ENCODE assay signal across 2 cellular contexts in genomic region chr9:134461436-134461982, GRCh38.
TF ChIP-seq lines count a peak whose summit lies in the region.

No MANE protein-coding gene starts in this region.

TF ChIP-seq in SK-N-SH, 30 proteins besides CTCF, POLR2A, EP300 and RAD21 (continued from another document):
- TF ChIP-seq USF1 (IDR thresholded peaks at IDR 0.05; ENCODE audit: borderline replicate concordance, low read depth) (no peak), JUND (IDR thresholded peaks at IDR 0.05) (no peak), RCOR1 (IDR thresholded peaks at IDR 0.05; ENCODE audit: low read length) (no peak), YY1 (IDR thresholded peaks at IDR 0.05; ENCODE audit: low read depth) (no peak), EZH2phosphoT487 (IDR thresholded peaks at IDR 0.05; ENCODE audit: borderline replicate concordance, low read depth) (no peak), TEAD4 (IDR thresholded peaks at IDR 0.05; ENCODE audit: borderline replicate concordance, insufficient read depth) (no peak), NRF1 (IDR thresholded peaks at IDR 0.05; ENCODE audit: low read depth, low read length) (no peak)
- TF ChIP-seq, protein P1, sequence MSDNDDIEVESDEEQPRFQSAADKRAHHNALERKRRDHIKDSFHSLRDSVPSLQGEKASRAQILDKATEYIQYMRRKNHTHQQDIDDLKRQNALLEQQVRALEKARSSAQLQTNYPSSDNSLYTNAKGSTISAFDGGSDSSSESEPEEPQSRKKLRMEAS (IDR thresholded peaks at IDR 0.05; ENCODE audit: low read depth) = no peak
- TF ChIP-seq, protein P2, sequence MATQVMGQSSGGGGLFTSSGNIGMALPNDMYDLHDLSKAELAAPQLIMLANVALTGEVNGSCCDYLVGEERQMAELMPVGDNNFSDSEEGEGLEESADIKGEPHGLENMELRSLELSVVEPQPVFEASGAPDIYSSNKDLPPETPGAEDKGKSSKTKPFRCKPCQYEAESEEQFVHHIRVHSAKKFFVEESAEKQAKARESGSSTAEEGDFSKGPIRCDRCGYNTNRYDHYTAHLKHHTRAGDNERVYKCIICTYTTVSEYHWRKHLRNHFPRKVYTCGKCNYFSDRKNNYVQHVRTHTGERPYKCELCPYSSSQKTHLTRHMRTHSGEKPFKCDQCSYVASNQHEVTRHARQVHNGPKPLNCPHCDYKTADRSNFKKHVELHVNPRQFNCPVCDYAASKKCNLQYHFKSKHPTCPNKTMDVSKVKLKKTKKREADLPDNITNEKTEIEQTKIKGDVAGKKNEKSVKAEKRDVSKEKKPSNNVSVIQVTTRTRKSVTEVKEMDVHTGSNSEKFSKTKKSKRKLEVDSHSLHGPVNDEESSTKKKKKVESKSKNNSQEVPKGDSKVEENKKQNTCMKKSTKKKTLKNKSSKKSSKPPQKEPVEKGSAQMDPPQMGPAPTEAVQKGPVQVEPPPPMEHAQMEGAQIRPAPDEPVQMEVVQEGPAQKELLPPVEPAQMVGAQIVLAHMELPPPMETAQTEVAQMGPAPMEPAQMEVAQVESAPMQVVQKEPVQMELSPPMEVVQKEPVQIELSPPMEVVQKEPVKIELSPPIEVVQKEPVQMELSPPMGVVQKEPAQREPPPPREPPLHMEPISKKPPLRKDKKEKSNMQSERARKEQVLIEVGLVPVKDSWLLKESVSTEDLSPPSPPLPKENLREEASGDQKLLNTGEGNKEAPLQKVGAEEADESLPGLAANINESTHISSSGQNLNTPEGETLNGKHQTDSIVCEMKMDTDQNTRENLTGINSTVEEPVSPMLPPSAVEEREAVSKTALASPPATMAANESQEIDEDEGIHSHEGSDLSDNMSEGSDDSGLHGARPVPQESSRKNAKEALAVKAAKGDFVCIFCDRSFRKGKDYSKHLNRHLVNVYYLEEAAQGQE (IDR thresholded peaks at IDR 0.05; ENCODE audit: low read depth, low read length) = no peak
- TF ChIP-seq, protein P3, sequence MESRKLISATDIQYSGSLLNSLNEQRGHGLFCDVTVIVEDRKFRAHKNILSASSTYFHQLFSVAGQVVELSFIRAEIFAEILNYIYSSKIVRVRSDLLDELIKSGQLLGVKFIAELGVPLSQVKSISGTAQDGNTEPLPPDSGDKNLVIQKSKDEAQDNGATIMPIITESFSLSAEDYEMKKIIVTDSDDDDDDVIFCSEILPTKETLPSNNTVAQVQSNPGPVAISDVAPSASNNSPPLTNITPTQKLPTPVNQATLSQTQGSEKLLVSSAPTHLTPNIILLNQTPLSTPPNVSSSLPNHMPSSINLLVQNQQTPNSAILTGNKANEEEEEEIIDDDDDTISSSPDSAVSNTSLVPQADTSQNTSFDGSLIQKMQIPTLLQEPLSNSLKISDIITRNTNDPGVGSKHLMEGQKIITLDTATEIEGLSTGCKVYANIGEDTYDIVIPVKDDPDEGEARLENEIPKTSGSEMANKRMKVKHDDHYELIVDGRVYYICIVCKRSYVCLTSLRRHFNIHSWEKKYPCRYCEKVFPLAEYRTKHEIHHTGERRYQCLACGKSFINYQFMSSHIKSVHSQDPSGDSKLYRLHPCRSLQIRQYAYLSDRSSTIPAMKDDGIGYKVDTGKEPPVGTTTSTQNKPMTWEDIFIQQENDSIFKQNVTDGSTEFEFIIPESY (IDR thresholded peaks at IDR 0.05; ENCODE audit: borderline replicate concordance, low read depth) = no peak
TF ChIP-seq in SK-N-SH: peak in this region for 0.

TF ChIP-seq in K562, 482 proteins besides CTCF, POLR2A, EP300 and RAD21 (continued from another document):
- TF ChIP-seq, protein P4, sequence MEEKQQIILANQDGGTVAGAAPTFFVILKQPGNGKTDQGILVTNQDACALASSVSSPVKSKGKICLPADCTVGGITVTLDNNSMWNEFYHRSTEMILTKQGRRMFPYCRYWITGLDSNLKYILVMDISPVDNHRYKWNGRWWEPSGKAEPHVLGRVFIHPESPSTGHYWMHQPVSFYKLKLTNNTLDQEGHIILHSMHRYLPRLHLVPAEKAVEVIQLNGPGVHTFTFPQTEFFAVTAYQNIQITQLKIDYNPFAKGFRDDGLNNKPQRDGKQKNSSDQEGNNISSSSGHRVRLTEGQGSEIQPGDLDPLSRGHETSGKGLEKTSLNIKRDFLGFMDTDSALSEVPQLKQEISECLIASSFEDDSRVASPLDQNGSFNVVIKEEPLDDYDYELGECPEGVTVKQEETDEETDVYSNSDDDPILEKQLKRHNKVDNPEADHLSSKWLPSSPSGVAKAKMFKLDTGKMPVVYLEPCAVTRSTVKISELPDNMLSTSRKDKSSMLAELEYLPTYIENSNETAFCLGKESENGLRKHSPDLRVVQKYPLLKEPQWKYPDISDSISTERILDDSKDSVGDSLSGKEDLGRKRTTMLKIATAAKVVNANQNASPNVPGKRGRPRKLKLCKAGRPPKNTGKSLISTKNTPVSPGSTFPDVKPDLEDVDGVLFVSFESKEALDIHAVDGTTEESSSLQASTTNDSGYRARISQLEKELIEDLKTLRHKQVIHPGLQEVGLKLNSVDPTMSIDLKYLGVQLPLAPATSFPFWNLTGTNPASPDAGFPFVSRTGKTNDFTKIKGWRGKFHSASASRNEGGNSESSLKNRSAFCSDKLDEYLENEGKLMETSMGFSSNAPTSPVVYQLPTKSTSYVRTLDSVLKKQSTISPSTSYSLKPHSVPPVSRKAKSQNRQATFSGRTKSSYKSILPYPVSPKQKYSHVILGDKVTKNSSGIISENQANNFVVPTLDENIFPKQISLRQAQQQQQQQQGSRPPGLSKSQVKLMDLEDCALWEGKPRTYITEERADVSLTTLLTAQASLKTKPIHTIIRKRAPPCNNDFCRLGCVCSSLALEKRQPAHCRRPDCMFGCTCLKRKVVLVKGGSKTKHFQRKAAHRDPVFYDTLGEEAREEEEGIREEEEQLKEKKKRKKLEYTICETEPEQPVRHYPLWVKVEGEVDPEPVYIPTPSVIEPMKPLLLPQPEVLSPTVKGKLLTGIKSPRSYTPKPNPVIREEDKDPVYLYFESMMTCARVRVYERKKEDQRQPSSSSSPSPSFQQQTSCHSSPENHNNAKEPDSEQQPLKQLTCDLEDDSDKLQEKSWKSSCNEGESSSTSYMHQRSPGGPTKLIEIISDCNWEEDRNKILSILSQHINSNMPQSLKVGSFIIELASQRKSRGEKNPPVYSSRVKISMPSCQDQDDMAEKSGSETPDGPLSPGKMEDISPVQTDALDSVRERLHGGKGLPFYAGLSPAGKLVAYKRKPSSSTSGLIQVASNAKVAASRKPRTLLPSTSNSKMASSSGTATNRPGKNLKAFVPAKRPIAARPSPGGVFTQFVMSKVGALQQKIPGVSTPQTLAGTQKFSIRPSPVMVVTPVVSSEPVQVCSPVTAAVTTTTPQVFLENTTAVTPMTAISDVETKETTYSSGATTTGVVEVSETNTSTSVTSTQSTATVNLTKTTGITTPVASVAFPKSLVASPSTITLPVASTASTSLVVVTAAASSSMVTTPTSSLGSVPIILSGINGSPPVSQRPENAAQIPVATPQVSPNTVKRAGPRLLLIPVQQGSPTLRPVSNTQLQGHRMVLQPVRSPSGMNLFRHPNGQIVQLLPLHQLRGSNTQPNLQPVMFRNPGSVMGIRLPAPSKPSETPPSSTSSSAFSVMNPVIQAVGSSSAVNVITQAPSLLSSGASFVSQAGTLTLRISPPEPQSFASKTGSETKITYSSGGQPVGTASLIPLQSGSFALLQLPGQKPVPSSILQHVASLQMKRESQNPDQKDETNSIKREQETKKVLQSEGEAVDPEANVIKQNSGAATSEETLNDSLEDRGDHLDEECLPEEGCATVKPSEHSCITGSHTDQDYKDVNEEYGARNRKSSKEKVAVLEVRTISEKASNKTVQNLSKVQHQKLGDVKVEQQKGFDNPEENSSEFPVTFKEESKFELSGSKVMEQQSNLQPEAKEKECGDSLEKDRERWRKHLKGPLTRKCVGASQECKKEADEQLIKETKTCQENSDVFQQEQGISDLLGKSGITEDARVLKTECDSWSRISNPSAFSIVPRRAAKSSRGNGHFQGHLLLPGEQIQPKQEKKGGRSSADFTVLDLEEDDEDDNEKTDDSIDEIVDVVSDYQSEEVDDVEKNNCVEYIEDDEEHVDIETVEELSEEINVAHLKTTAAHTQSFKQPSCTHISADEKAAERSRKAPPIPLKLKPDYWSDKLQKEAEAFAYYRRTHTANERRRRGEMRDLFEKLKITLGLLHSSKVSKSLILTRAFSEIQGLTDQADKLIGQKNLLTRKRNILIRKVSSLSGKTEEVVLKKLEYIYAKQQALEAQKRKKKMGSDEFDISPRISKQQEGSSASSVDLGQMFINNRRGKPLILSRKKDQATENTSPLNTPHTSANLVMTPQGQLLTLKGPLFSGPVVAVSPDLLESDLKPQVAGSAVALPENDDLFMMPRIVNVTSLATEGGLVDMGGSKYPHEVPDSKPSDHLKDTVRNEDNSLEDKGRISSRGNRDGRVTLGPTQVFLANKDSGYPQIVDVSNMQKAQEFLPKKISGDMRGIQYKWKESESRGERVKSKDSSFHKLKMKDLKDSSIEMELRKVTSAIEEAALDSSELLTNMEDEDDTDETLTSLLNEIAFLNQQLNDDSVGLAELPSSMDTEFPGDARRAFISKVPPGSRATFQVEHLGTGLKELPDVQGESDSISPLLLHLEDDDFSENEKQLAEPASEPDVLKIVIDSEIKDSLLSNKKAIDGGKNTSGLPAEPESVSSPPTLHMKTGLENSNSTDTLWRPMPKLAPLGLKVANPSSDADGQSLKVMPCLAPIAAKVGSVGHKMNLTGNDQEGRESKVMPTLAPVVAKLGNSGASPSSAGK (IDR thresholded peaks at IDR 0.05) = 0 out of 2 replicates have a peak, but pooled peaks have one; percentile 17
- TF ChIP-seq YY1 (IDR thresholded peaks at IDR 0.05; ENCODE audit: borderline replicate concordance in 1 of 3, control insufficient read depth in 1 of 3, extremely low read depth in 1 of 3, insufficient read depth in 3 of 3, insufficient read length in 1 of 3, insufficient replicate concordance in 2 of 3, low read depth in 1 of 3, low read length in 2 of 3) (peak in 1 of 3 experiments; percentile 64), ZBTB8A (IDR thresholded peaks at IDR 0.05; ENCODE audit: partially characterized antibody) (no peak), RB1 (IDR thresholded peaks at IDR 0.05; ENCODE audit: low read depth) (no peak), RBM39 (optimal IDR thresholded peaks at IDR 0.05; ENCODE audit: low read depth, low read length) (no peak), CREB3L1 (IDR thresholded peaks at IDR 0.05; ENCODE audit: borderline replicate concordance, low read depth) (no peak), CBX8 (IDR thresholded peaks at IDR 0.05; ENCODE audit: borderline replicate concordance, extremely low read depth, low read depth, low read length, poor library complexity, severe bottlenecking) (no peak), E2F5 (CRISPR knock-in tag; IDR thresholded peaks at IDR 0.05) (no peak), NONO (IDR thresholded peaks at IDR 0.05; ENCODE audit: low read depth in 2 of 2, low read length in 1 of 2) (no peak)
TF ChIP-seq in K562: peak in this region for 2.
